Comparison of ENCODE assay signal across 1 cellular context in genomic region chrX:49127742-49128258, GRCh38.
A peak's percentile ranks its signal among the peaks of the same experiment; 100 is the strongest.
TF ChIP-seq lines count a peak whose summit lies in the region.

No MANE protein-coding gene starts in this region.

TF ChIP-seq in HepG2, 621 proteins besides CTCF, POLR2A, EP300 and RAD21:
- TF ChIP-seq ZNF770 (CRISPR knock-in tag; IDR thresholded peaks at IDR 0.05), result peak; percentile 95
- peak; percentile 30; the same call in 1 of the 2 replicates for TF ChIP-seq ZMYM3 (CRISPR knock-in tag; IDR thresholded peaks at IDR 0.05)
